Comparison of ENCODE assay signal across 8 cellular contexts in the genomic region with DNA sequence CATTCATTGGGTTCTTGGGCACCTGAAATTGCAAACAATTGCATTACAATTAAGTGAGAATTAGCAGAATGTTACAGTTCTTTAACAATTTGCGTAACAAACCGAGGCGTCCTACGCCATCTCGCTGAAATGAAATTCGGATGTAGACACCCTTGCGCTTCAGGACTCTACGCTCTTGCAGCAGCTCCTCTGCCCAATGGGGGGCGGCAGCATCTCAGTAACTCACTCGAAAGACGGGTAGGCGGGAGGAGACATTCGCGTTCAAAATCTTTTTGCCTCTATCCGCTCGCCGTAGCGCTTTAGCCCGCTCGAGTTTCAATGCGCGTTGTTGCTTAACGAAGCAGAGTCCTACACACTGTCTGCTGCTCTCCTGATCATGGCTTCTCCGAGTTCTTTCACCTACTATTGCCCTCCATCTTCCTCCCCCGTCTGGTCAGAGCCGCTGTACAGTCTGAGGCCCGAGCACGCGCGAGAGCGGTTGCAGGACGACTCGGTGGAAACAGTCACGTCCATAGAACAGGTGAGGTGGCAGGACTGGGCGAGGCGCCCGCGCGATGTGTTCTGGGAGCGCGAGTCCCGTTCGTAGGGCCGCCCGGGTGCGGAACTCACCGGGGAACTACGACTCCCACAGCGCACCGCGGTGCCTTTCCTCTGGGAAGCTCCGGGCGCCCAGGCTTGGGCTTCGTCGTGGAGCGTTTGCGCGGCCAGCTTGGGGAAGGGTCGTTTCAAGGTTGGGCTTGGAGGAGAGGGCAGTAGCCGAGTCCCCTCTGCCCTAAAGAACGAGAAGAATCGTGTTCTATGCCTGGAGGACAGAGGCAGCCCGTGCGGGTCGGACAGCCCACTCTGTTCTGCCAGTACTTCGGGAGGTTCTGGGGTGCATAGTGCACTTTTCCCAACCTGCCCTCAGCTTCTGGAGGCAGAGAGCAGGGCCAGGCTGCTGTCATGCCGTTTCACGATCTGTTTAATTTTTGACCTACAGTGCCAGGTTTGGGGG. TPM values are rescaled to one million over a fixed set of nuclear protein-coding genes. Genes with fewer than 3 reads are reported as not detected.
A peak's percentile ranks its signal among the peaks of the same experiment; 100 is the strongest.
DNase-seq lines count a peak whose midpoint lies in the region; ATAC-seq, FAIRE-seq and TF ChIP-seq lines count a peak whose summit lies in the region.

A gene with protein sequence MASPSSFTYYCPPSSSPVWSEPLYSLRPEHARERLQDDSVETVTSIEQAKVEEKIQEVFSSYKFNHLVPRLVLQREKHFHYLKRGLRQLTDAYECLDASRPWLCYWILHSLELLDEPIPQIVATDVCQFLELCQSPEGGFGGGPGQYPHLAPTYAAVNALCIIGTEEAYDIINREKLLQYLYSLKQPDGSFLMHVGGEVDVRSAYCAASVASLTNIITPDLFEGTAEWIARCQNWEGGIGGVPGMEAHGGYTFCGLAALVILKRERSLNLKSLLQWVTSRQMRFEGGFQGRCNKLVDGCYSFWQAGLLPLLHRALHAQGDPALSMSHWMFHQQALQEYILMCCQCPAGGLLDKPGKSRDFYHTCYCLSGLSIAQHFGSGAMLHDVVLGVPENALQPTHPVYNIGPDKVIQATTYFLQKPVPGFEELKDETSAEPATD (plus strand): TSS at position 318 of the 994 bp plus-strand sequence. CDS start 59 bp downstream, at position 377.

- H2AFZ ChIP-seq in HepG2 (ENCODE audit: low read length): peak within 1 kb of the TSS; percentile 77

- intact Hi-C loops in HepG2 (cut with micrococcal nuclease; ENCODE audit: unreplicated experiment): loop anchor here (1.0 to 5.0 kb wide), 3 partner anchors 33 to 115 kb away; partner anchors contain the start of genes CHURC1 and MAX

- H3K9ac ChIP-seq in HepG2 (ENCODE audit: insufficient read depth, low read depth, low read length): peak within 1 kb of the TSS; percentile 85

- peak within 1 kb of the TSS; percentile 86 to 97 (median 94) for H3K4me3 Mint-ChIP-seq in CD4-positive, CD25-positive, alpha-beta regulatory T cell

- TF ChIP-seq EP300 in HepG2 (IDR thresholded peaks at IDR 0.05; ENCODE audit: low read depth in 2 of 2, low read length in 2 of 2) (peak in 1 of 2 experiments; percentile 30; a peak in 1 of 4 replicates), HepG2 (CRISPR knock-in tag; IDR thresholded peaks at IDR 0.05; ENCODE audit: borderline replicate concordance) (peak; percentile 11; the same call in 1 of the 2 replicates)

- peak; percentile 89 for FAIRE-seq in HepG2 (lab: Jason Lieb, UNC)

- H3K4me2 ChIP-seq in HepG2 (ENCODE audit: low read depth, low read length): peak within 1 kb of the TSS; percentile 88

- in situ Hi-C loops in HepG2 (cut with HindIII; ENCODE audit: extremely low pct_ligation_motif_present, low pct_unique_long_range_greater_than_20kb): loop anchor here (10.0 kb wide), 1 partner anchor 162 kb away; no protein-coding TSS in a partner anchor

- CTCF ChIA-PET in HepG2 (lab: Yijun Ruan, JAX; ENCODE audit: low intra/inter-chr PET ratio, low total read pairs): interaction anchor here (1.3 kb wide), 1 partner anchor 33 kb away, joined by 12 read pairs; no protein-coding TSS in a partner anchor

- H3K27ac Mint-ChIP-seq in CD4-positive, CD25-positive, alpha-beta regulatory T cell: peak within 1 kb of the TSS; percentile 48 to 98 (median 93)

- peak within 1 kb of the TSS; percentile 84 for H3K27ac ChIP-seq in CD4-positive, CD25-positive, alpha-beta regulatory T cell (ENCODE audit: insufficient read depth, low read length, poor library complexity, severe bottlenecking)
- peak within 1 kb of the TSS; percentile 88 for H3K27ac ChIP-seq in HepG2 (ENCODE audit: extremely low read length, insufficient read depth, low read length)

- H4K20me1 ChIP-seq in HepG2 (ENCODE audit: insufficient read depth, low read length): no peaks in the 10 kb centered on the region

- H3K4me1 ChIP-seq in CD4-positive, CD25-positive, alpha-beta regulatory T cell (ENCODE audit: control insufficient read depth, insufficient read depth, low read length, poor library complexity, severe bottlenecking): peaks cover 43% of the 10 kb centered on the region
- peaks cover 55% of the 10 kb centered on the region for H3K4me1 ChIP-seq in HepG2 (ENCODE audit: insufficient read depth, low read length)

- no peaks in the 10 kb centered on the region for H3K27me3 ChIP-seq in CD4-positive, CD25-positive, alpha-beta regulatory T cell (ENCODE audit: control insufficient read depth, insufficient read depth, low read length)
- no peaks in the 10 kb centered on the region for H3K27me3 ChIP-seq in HepG2 (ENCODE audit: control insufficient read depth in 1 of 2, insufficient read depth in 2 of 2, low read length in 2 of 2)

- H3K4me1 Mint-ChIP-seq in CD4-positive, CD25-positive, alpha-beta regulatory T cell: peaks cover 22 to 62% (median 34%) of the 10 kb centered on the region in 4 donors

- TF ChIP-seq RAD21 in HepG2 (CRISPR knock-in tag; IDR thresholded peaks at IDR 0.05): peak; percentile 71

- peaks cover 5% of the 10 kb centered on the region for H3K27me3 Mint-ChIP-seq in CD4-positive, CD25-positive, alpha-beta regulatory T cell

- BruUV-seq in HepG2 (replicated peaks; lab: Mats Ljungman, UMichigan): TSS peak; percentile 90

- WGBS in HepG2 (ENCODE audit: low lambda C conversion rate): 1% methylated on average over 59 of the region's 68 CpGs

- peak; percentile 96 for TF ChIP-seq CTCF in HepG2 (CRISPR knock-in tag; IDR thresholded peaks at IDR 0.05)

- H3K36me3 Mint-ChIP-seq in CD4-positive, CD25-positive, alpha-beta regulatory T cell: peaks cover 4% of the 10 kb centered on the region

- H3K79me2 ChIP-seq in HepG2 (ENCODE audit: insufficient read depth, low read length): peaks cover 43% of the 10 kb centered on the region

- peak; percentile 92 to 94 for ATAC-seq in CD4-positive, CD25-positive, alpha-beta regulatory T cell (ENCODE audit: low read depth in 2 of 2)
- peak; percentile 94 for ATAC-seq in GM19395 (IDR thresholded peaks at IDR 0.05; ENCODE audit: unreplicated experiment)
- peak; percentile 75 for ATAC-seq in HG03565 (IDR thresholded peaks at IDR 0.05; ENCODE audit: unreplicated experiment)
- peak; percentile 99 for ATAC-seq in HepG2

- TF ChIP-seq POLR2A in HepG2 (IDR thresholded peaks at IDR 0.05; ENCODE audit: insufficient read depth in 1 of 2, low read depth in 2 of 2, low read length in 2 of 2): peak; percentile 80 to 86

- POLR2A ChIA-PET in HepG2 (lab: Yijun Ruan, JAX): interaction anchor here (0.7 to 2.6 kb wide), 20 partner anchors 9 to 428 kb away, joined by 3 to 54 read pairs (median 4); partner anchors contain the start of genes CHURC1, GPX2 and MAX

- H3K9me3 Mint-ChIP-seq in CD4-positive, CD25-positive, alpha-beta regulatory T cell: no peaks in the 10 kb centered on the region

- peak; percentile 83 to 98 (median 96) for DNase-seq in CD4-positive, CD25-positive, alpha-beta regulatory T cell
- DNase-seq in NCI-H748 treated with DMSO at 0.1 percent for 48 hours (lab: John Stamatoyannopoulos, UW) (peak; percentile 95), dermis microvascular lymphatic vessel endothelial cell (ENCODE audit: low read depth in 2 of 2) (peak; percentile 91 to 96), HepG2 (ENCODE audit: low spot score) (peak; percentile 92)
- DNase-seq in activated CD4-positive, alpha-beta T cell treated with anti-CD3 and anti-CD28 coated beads, Interleukin-2, amount 50 U/mL, for 4 hours: peak; percentile 90 to 91
- DNase-seq in stimulated activated CD4-positive, alpha-beta T cell treated with anti-CD3 and anti-CD28 coated beads, Interleukin-4, amount 100 ng/mL, for 1 hour: peak; percentile 90

- H3K4me3 ChIP-seq in CD4-positive, CD25-positive, alpha-beta regulatory T cell (ENCODE audit: low read depth, low read length): peak within 1 kb of the TSS; percentile 95
- peak within 1 kb of the TSS; percentile 63 to 86 (median 83) for H3K4me3 ChIP-seq in HepG2 (replicated peaks in 1 of 3; ENCODE audit: insufficient read depth in 1 of 3, low read depth in 2 of 3, low read length in 3 of 3)

- H3K9me3 ChIP-seq in CD4-positive, CD25-positive, alpha-beta regulatory T cell (ENCODE audit: control insufficient read depth in 2 of 2, low read length in 2 of 2): no peaks in the 10 kb centered on the region
- no peaks in the 10 kb centered on the region for H3K9me3 ChIP-seq in HepG2 (ENCODE audit: low read length)

- no peaks in the 10 kb centered on the region for H3K36me3 ChIP-seq in CD4-positive, CD25-positive, alpha-beta regulatory T cell (ENCODE audit: control insufficient read depth, insufficient read depth, low read length)
- no peaks in the 10 kb centered on the region; a peak in 1 of 5 replicates for H3K36me3 ChIP-seq in HepG2 (replicated peaks in 1 of 2; ENCODE audit: control insufficient read depth in 1 of 2, insufficient read depth in 2 of 2, low read length in 2 of 2)

RNA-seq across cellular contexts. Expression of the gene that starts here (rescaled TPM):
- total RNA-seq in CD4-positive, CD25-positive, alpha-beta regulatory T cell: 15.5 TPM
- polyA plus RNA-seq in CD4-positive, CD25-positive, alpha-beta regulatory T cell: 1 to 10 TPM; 6.3 to 9.8 (median 7.7) TPM
- total RNA-seq in dermis microvascular lymphatic vessel endothelial cell (6.8 and 10.1 TPM in 2 replicates), HepG2 (2016; rRNA removed; fragmentation: Illumina TruSeq; extraction: Trizol) (28.5 and 35.1 TPM in 2 replicates)
- total RNA-seq in HepG2 (2016; cell fraction: cytosol; rRNA removed; fragmentation: Illumina TruSeq; extraction: Trizol; ENCODE audit: low read depth): 4.9 and 5.9 TPM in 2 replicates
- total RNA-seq in HepG2 (2016; cell fraction: insoluble cytoplasmic fraction; rRNA removed; fragmentation: Illumina TruSeq; extraction: Trizol): 26.2 and 34.3 TPM in 2 replicates
- total RNA-seq in HepG2 (2016; cell fraction: membrane; rRNA removed; fragmentation: Illumina TruSeq; extraction: Trizol): 13.9 and 14.8 TPM in 2 replicates
- 23.0 and 24.4 TPM in 2 replicates for total RNA-seq in HepG2 (2016; cell fraction: nucleus; rRNA removed; fragmentation: Illumina TruSeq; extraction: Trizol)
- 23.6 and 25.5 TPM in 2 replicates for polyA plus RNA-seq in HepG2 (2011; rRNA removed)
- polyA plus RNA-seq in HepG2 (2011; cell fraction: cytosol; rRNA removed): 24.0 and 26.1 TPM in 2 replicates
- polyA plus RNA-seq in HepG2 (2011; cell fraction: nucleus; rRNA removed): 23.4 and 27.7 TPM in 2 replicates
- polyA plus RNA-seq in HepG2 (2012): 13.7 TPM in 2 replicates
- polyA plus RNA-seq in HepG2 (2016; cell fraction: cytosol; fragmentation: Illumina TruSeq; extraction: Trizol; ENCODE audit: low read depth): 4.0 and 4.6 TPM in 2 replicates
- 33.7 and 37.5 TPM in 2 replicates for polyA plus RNA-seq in HepG2 (2016; cell fraction: insoluble cytoplasmic fraction; fragmentation: Illumina TruSeq; extraction: Trizol; ENCODE audit: low read depth)
- 7.5 and 8.8 TPM in 2 replicates for polyA plus RNA-seq in HepG2 (2016; cell fraction: membrane; fragmentation: Illumina TruSeq; extraction: Trizol; ENCODE audit: low read depth)
- polyA plus RNA-seq in HepG2 (2016; cell fraction: nucleus; fragmentation: Illumina TruSeq; extraction: Trizol; ENCODE audit: insufficient read depth, low read depth): 23.4 and 28.9 TPM in 2 replicates
- polyA minus RNA-seq in HepG2 (2011; rRNA and poly(A)+ RNA removed; ENCODE audit: low replicate concordance): 79.0 and 79.6 TPM in 2 replicates
- polyA minus RNA-seq in HepG2 (2011; cell fraction: cytosol; rRNA and poly(A)+ RNA removed): 23.7 and 24.0 TPM in 2 replicates
- 29.1 and 37.9 TPM in 2 replicates for polyA minus RNA-seq in HepG2 (2011; cell fraction: nucleus; rRNA and poly(A)+ RNA removed)

Comparison
In these comparisons a context has a peak if more than half of its experiments do, and no peak if none do; other contexts are left out.
1. Peak in every context shown above with its lines: DNase-seq, ATAC-seq, H3K4me3 ChIP-seq and H3K27ac ChIP-seq.